In genomic region chr3:4750306-4751056, GRCh38 we compare ENCODE assay signal across 9 cellular contexts.
DNase-seq lines count a peak whose midpoint lies in the region; ATAC-seq and TF ChIP-seq lines count a peak whose summit lies in the region.
"Had no signal": no experiment of that assay in that cellular context is flagged by ENCODE, and none has a peak within 500 bp of the region (broad histone marks: within the 10 kb centered on the region; RNA-seq: fewer than 3 reads in every experiment).

No MANE protein-coding gene starts in this region.

- H3K23ac ChIP-seq in mesenchymal stem cell (ENCODE audit: low read length in 2 of 2) = no peak overlapping the region

- no peaks in the 10 kb centered on the region for H3K36me3 ChIP-seq in mesenchymal stem cell (ENCODE audit: control insufficient read depth in 1 of 2, insufficient read depth in 2 of 2, low read depth in 1 of 2, low read length in 2 of 2)
- no peaks in the 10 kb centered on the region for H3K36me3 ChIP-seq in thyroid gland

- TF ChIP-seq CTCF in thyroid gland (IDR thresholded peaks at IDR 0.05) (no peak), RWPE1 (conservative IDR thresholded peaks at IDR 0.05; ENCODE audit: low read depth) (no peak)

- no peak overlapping the region for H3K14ac ChIP-seq in mesenchymal stem cell (ENCODE audit: low read length in 2 of 2)

- no peaks in the 10 kb centered on the region for H3K27me3 Mint-ChIP-seq in activated T-cell treated with anti-CD3 and anti-CD28 coated beads, Interleukin-2, amount 50 U/mL, for 72 hours (ENCODE audit: low read depth)
- no peaks in the 10 kb centered on the region for H3K27me3 Mint-ChIP-seq in central memory CD8-positive, alpha-beta T cell

- H3K9me3 ChIP-seq in mesenchymal stem cell (ENCODE audit: control insufficient read depth, low read length) (no peaks in the 10 kb centered on the region), thyroid gland (no peaks in the 10 kb centered on the region)
- H3K9me3 ChIP-seq: BLaER1 had no signal

- no peak overlapping the region for H3K4me3 ChIP-seq in mesenchymal stem cell (ENCODE audit: insufficient read depth in 1 of 2, low read depth in 1 of 2, low read length in 2 of 2)
- H3K4me3 ChIP-seq in thyroid gland (replicated peaks in 1 of 3) = no peak overlapping the region
- H3K4me3 ChIP-seq: BLaER1 had no signal

- H3K4me1 ChIP-seq in mesenchymal stem cell (ENCODE audit: control insufficient read depth, insufficient read depth, low read depth, low read length) (peaks cover 30% of the 10 kb centered on the region), thyroid gland (peaks cover 36 to 54% of the 10 kb centered on the region in 2 donors)

- H3K4me2 ChIP-seq in mesenchymal stem cell (ENCODE audit: low read length, poor library complexity, severe bottlenecking) = peak overlapping the region; percentile 18
- H3K4me2 ChIP-seq: BLaER1 had no signal

- TF ChIP-seq POLR2A in thyroid gland (IDR thresholded peaks at IDR 0.05) = peak in 1 of 2 donors; percentile 16

- peak overlapping the region in 1 of 2 experiments; percentile 60 for H3K18ac ChIP-seq in mesenchymal stem cell (ENCODE audit: low read depth in 1 of 2, low read length in 2 of 2)

- H2BK15ac ChIP-seq in mesenchymal stem cell (ENCODE audit: low read depth, poor library complexity, severe bottlenecking) = no peak overlapping the region

- POLR2A ChIA-PET in RWPE1 (lab: Yijun Ruan, JAX; ENCODE audit: low non-redundant PET) = no interaction called here

- H3K27ac ChIP-seq in mesenchymal stem cell (ENCODE audit: low read length, poor library complexity, severe bottlenecking) (peak overlapping the region; percentile 100), thyroid gland (peak overlapping the region; percentile 87 to 90 (median 90)), RWPE1 (no peak overlapping the region)
- H3K27ac ChIP-seq: BLaER1 had no signal

- H4K8ac ChIP-seq in mesenchymal stem cell (ENCODE audit: low read length) = no peak overlapping the region

- H3K9me3 Mint-ChIP-seq in activated T-cell treated with anti-CD3 and anti-CD28 coated beads, Interleukin-2, amount 50 U/mL, for 72 hours = no peaks in the 10 kb centered on the region
- no peaks in the 10 kb centered on the region for H3K9me3 Mint-ChIP-seq in central memory CD8-positive, alpha-beta T cell

- no peak overlapping the region for H2BK5ac ChIP-seq in mesenchymal stem cell (ENCODE audit: low read depth, low read length, poor library complexity, severe bottlenecking)

- H3K4me3 Mint-ChIP-seq in activated T-cell treated with anti-CD3 and anti-CD28 coated beads, Interleukin-2, amount 50 U/mL, for 72 hours = peak overlapping the region; percentile 80 to 90
- H3K4me3 Mint-ChIP-seq in central memory CD8-positive, alpha-beta T cell = no peak overlapping the region

- H3K27me3 ChIP-seq in mesenchymal stem cell (ENCODE audit: control insufficient read depth in 1 of 2, insufficient read depth in 1 of 2, low read length in 2 of 2) (peaks cover 0 to 3% of the 10 kb centered on the region in 2 experiments), thyroid gland (no peaks in the 10 kb centered on the region)
- H3K27me3 ChIP-seq: BLaER1 had no signal

- WGBS in mesenchymal stem cell = 68% methylated on average over 6 of the region's 7 CpGs
- 38 to 45% methylated on average over 7 of the region's 7 CpGs for WGBS in thyroid gland, 2 donors

- peak overlapping the region; percentile 92 for H3K27ac Mint-ChIP-seq in activated T-cell treated with anti-CD3 and anti-CD28 coated beads, Interleukin-2, amount 50 U/mL, for 72 hours
- H3K27ac Mint-ChIP-seq in central memory CD8-positive, alpha-beta T cell (ENCODE audit: low read depth) = peak overlapping the region; percentile 78

- H3K4ac ChIP-seq in mesenchymal stem cell (ENCODE audit: low read depth in 1 of 2, low read length in 2 of 2) = no peak overlapping the region

- H2AK5ac ChIP-seq in mesenchymal stem cell (ENCODE audit: low read length, severe bottlenecking) = peak overlapping the region; percentile 15

- H3K36me3 Mint-ChIP-seq in activated T-cell treated with anti-CD3 and anti-CD28 coated beads, Interleukin-2, amount 50 U/mL, for 72 hours (ENCODE audit: insufficient read depth in 2 of 2) = peaks cover 4 to 19% of the 10 kb centered on the region in 2 donors
- peaks cover 5% of the 10 kb centered on the region for H3K36me3 Mint-ChIP-seq in central memory CD8-positive, alpha-beta T cell (ENCODE audit: insufficient read depth)

- DNase-seq in activated T-cell treated with anti-CD3 and anti-CD28 coated beads, Interleukin-2, amount 50 U/mL, for 72 hours = peak in 1 of 2 donors; percentile 27
- DNase-seq in activated T-cell treated with anti-CD3 and anti-CD28 coated beads, Interleukin-2, amount 50 U/mL, for 48 hours = no peak
- DNase-seq in central memory CD8-positive, alpha-beta T cell (ENCODE audit: low spot score in 2 of 2) = no peak
- no peak for DNase-seq in mesenchymal stem cell
- DNase-seq in thyroid gland = peak; percentile 46 to 61
- no peak for DNase-seq in RWPE1 (ENCODE audit: low spot score)

- no peak overlapping the region for H2BK12ac ChIP-seq in mesenchymal stem cell (ENCODE audit: low read length in 2 of 2)

- CTCF ChIA-PET in RWPE1 (lab: Yijun Ruan, JAX) = no interaction called here

- ATAC-seq in activated T-cell treated with anti-CD3 and anti-CD28 coated beads, Interleukin-2, amount 50 U/mL, for 72 hours (replicated peaks in 1 of 2) = peak; percentile 33 to 53
- no peak for ATAC-seq in central memory CD8-positive, alpha-beta T cell (replicated peaks; ENCODE audit: extremely low read depth, poor library complexity, severe bottlenecking)
- ATAC-seq in HG02610 (IDR thresholded peaks at IDR 0.05; ENCODE audit: unreplicated experiment) = no peak
- ATAC-seq in GM18498 (IDR thresholded peaks at IDR 0.05; ENCODE audit: unreplicated experiment) = no peak

- no peak overlapping the region for H4K91ac ChIP-seq in mesenchymal stem cell (ENCODE audit: low read length)

- no peak overlapping the region for H3K9ac ChIP-seq in mesenchymal stem cell (ENCODE audit: low read length)
- H3K9ac ChIP-seq: BLaER1 had no signal

- H3K79me1 ChIP-seq in mesenchymal stem cell (replicated peaks; ENCODE audit: low read length, poor library complexity, severe bottlenecking) = no peaks in the 10 kb centered on the region

- no peak overlapping the region for H2AFZ ChIP-seq in mesenchymal stem cell (ENCODE audit: low read depth, low read length)

- H3K4me1 Mint-ChIP-seq in activated T-cell treated with anti-CD3 and anti-CD28 coated beads, Interleukin-2, amount 50 U/mL, for 72 hours (ENCODE audit: low read depth) = peaks cover 60% of the 10 kb centered on the region
- H3K4me1 Mint-ChIP-seq in central memory CD8-positive, alpha-beta T cell = peaks cover 39% of the 10 kb centered on the region

- no peak overlapping the region for H2BK120ac ChIP-seq in mesenchymal stem cell (ENCODE audit: low read depth, low read length)

- intact Hi-C loops in thyroid gland (cut with DNase I) = no loop called here

Comparison
In these comparisons a context has a peak if more than half of its experiments do, and no peak if none do; other contexts are left out.
1. ATAC-seq: peak in activated T-cell treated with anti-CD3 and anti-CD28 coated beads, Interleukin-2, amount 50 U/mL, for 72 hours (2 of 2); none in central memory CD8-positive, alpha-beta T cell (single experiment), HG02610 (single experiment) and GM18498 (single experiment).
2. DNase-seq: peak in thyroid gland (2 of 2); none in activated T-cell treated with anti-CD3 and anti-CD28 coated beads, Interleukin-2, amount 50 U/mL, for 48 hours (0 of 2), central memory CD8-positive, alpha-beta T cell (0 of 2), mesenchymal stem cell (single experiment) and RWPE1 (single experiment).